In genomic region chr5:16465544-16466432, GRCh38 we compare ENCODE assay signal across 1 cellular context.
TF ChIP-seq lines count a peak whose summit lies in the region.

Gene ZNF622, minus strand, starts transcription at chr5:16465800. Its CDS starts 135 bp downstream, at chr5:16465665.

TF ChIP-seq in HEK293, 187 proteins besides CTCF, POLR2A, EP300 and RAD21 (continued from another document):
- TF ChIP-seq ZBTB11 (tag by site-specific recombination; conservative IDR thresholded peaks at IDR 0.05; ENCODE audit: low read depth) (peak; percentile 99), ZBTB48 (tag by site-specific recombination; IDR thresholded peaks at IDR 0.05) (peak; percentile 83), KLF8 (tag by site-specific recombination; IDR thresholded peaks at IDR 0.05) (peak; percentile 52), GLIS2 (tag by site-specific recombination; IDR thresholded peaks at IDR 0.05) (peak; percentile 86), ZEB2 (tag by site-specific recombination; IDR thresholded peaks at IDR 0.05) (peak; percentile 47), ZSCAN18 (tag by site-specific recombination; IDR thresholded peaks at IDR 0.05) (no peak), ZNF558 (tag by site-specific recombination; IDR thresholded peaks at IDR 0.05) (no peak), ZBTB8A (tag by site-specific recombination; IDR thresholded peaks at IDR 0.05) (peak; percentile 39; the same call in 1 of the 2 replicates), ZSCAN5A (tag by site-specific recombination; IDR thresholded peaks at IDR 0.05) (0 out of 2 replicates have a peak, but pooled peaks have one; percentile 18), SP3 (tag by site-specific recombination; IDR thresholded peaks at IDR 0.05) (peak; percentile 85), ZBTB26 (tag by site-specific recombination; optimal IDR thresholded peaks at IDR 0.05) (peak; percentile 43), ZNF629 (tag by site-specific recombination; IDR thresholded peaks at IDR 0.05) (peak; percentile 75), SCRT2 (tag by site-specific recombination; IDR thresholded peaks at IDR 0.05) (peak; percentile 75), BCL11B (tag by site-specific recombination; IDR thresholded peaks at IDR 0.05; ENCODE audit: low read depth) (0 out of 2 replicates have a peak, but pooled peaks have one; percentile 2), ZNF837 (tag by site-specific recombination; IDR thresholded peaks at IDR 0.05) (no peak), ZNF16 (tag by site-specific recombination; IDR thresholded peaks at IDR 0.05; ENCODE audit: low read depth) (no peak), ZNF843 (tag by site-specific recombination; IDR thresholded peaks at IDR 0.05) (peak; percentile 46; the same call in 1 of the 2 replicates), ZNF571 (tag by site-specific recombination; IDR thresholded peaks at IDR 0.05) (no peak), KLF9 (tag by site-specific recombination; IDR thresholded peaks at IDR 0.05; ENCODE audit: low read depth) (peak; percentile 86), ZNF423 (tag by site-specific recombination; IDR thresholded peaks at IDR 0.05) (no peak), ZNF292 (tag by site-specific recombination; IDR thresholded peaks at IDR 0.05; ENCODE audit: borderline replicate concordance, low read depth) (no peak), PRDM10 (tag by site-specific recombination; IDR thresholded peaks at IDR 0.05) (peak; percentile 92), ZNF24 (tag by site-specific recombination; IDR thresholded peaks at IDR 0.05) (peak; percentile 14; the same call in 1 of the 2 replicates), ELK4 (IDR thresholded peaks at IDR 0.05; ENCODE audit: borderline replicate concordance, low read depth, low read length) (no peak; the same call in 1 of the 2 replicates), ZBTB17 (tag by site-specific recombination; IDR thresholded peaks at IDR 0.05) (peak; percentile 80), YY2 (tag by site-specific recombination; IDR thresholded peaks at IDR 0.05) (peak; percentile 9; the same call in 1 of the 2 replicates), ZFHX2 (tag by site-specific recombination; conservative IDR thresholded peaks at IDR 0.05) (no peak; the same call in 1 of the 2 replicates), ZNF335 (tag by site-specific recombination; conservative IDR thresholded peaks at IDR 0.05) (peak; percentile 93), ZNF518A (tag by site-specific recombination; conservative IDR thresholded peaks at IDR 0.05; ENCODE audit: low read depth) (peak; percentile 93), ZBTB20 (tag by site-specific recombination; IDR thresholded peaks at IDR 0.05) (peak; percentile 87)
